25 cellular contexts compared by ENCODE assay signal in the genomic region with DNA sequence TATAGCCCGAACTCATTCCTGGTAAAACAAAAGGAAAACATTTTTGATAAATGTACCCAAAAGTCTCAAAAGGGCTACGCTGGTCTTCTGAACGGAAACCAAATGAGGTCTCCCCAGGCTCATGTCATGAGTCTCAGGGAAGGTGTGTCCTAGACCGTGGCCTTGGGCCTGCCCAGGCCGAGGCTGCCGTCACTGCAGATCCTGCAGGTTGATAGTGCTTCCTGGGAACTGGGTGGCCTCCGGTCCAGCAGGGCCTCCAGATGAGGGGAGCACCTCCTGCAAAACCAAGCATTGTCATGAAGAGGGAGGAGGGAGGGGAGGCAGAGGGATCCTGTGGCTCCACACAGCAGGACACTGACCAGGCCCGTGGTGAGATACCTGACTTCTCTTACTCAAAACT. TPM values are rescaled to one million over a fixed set of nuclear protein-coding genes. Genes with fewer than 3 reads are reported as not detected.
A peak's percentile ranks its signal among the peaks of the same experiment; 100 is the strongest.
DNase-seq lines count a peak whose midpoint lies in the region; FAIRE-seq and TF ChIP-seq lines count a peak whose summit lies in the region.
"Had no signal": no experiment of that assay in that cellular context is flagged by ENCODE, and none has a peak within 500 bp of the region (broad histone marks: within the 10 kb centered on the region; RNA-seq: fewer than 3 reads in every experiment).

No MANE protein-coding gene starts in this region.

- FAIRE-seq in kidney (lab: Jason Lieb, UNC), result no peak
- FAIRE-seq: A204.1, GM18507 had no signal

- H2AFZ ChIP-seq in H9 (ENCODE audit: low read length), result no peak overlapping the region

- H3K27me3 ChIP-seq in H9 (ENCODE audit: insufficient read depth, low read length), result no peaks in the 10 kb centered on the region
- no peaks in the 10 kb centered on the region for H3K27me3 ChIP-seq in spleen (replicated peaks in 1 of 7)
- H3K27me3 ChIP-seq: Peyer's patch, SJSA1 had no signal

- H4K20me1 ChIP-seq in H9 (ENCODE audit: control insufficient read depth, insufficient read depth, insufficient read length), result no peaks in the 10 kb centered on the region

- DNase-seq in activated CD4-positive, alpha-beta T cell treated with anti-CD3 and anti-CD28 coated beads for 1 hour, result peak; percentile 1
- DNase-seq in activated CD4-positive, alpha-beta T cell treated with anti-CD3 and anti-CD28 coated beads, Interleukin-2, amount 10 ng/mL, durations not matched to agents 7 days and 5 days, result no peak
- DNase-seq in H9 (peak; percentile 16), kidney (peak; percentile 41), spleen (peak; percentile 56), NCI-H2029 (lab: John Stamatoyannopoulos, UW) (no peak), caudate nucleus (lab: John Stamatoyannopoulos, UW) (no peak)
- DNase-seq: CD8-positive, alpha-beta memory T cell; GDM1; GOT3; KBM-7; MM.1S; NCI-H1048; NCI-H146; NCI-H2081; NCI-H2171; NCI-H524 treated with DMSO at 0.1 percent for 48 hours; NCI-H82 had no signal

- no peak overlapping the region for H2BK20ac ChIP-seq in H9 (ENCODE audit: low read depth, low read length, poor library complexity, severe bottlenecking)

- no peak overlapping the region for H3K4ac ChIP-seq in H9 (ENCODE audit: low read depth, low read length)

- H2BK12ac ChIP-seq in H9 (ENCODE audit: insufficient read length, low read depth, low read length), result no peak overlapping the region

- H3K14ac ChIP-seq in H9 (ENCODE audit: insufficient read depth, low read length), result no peak overlapping the region

- H3K4me3 ChIP-seq in kidney (ENCODE audit: low read length in 2 of 2), result no peak overlapping the region
- H3K4me3 ChIP-seq in spleen, result no peak overlapping the region
- H3K4me3 ChIP-seq: Peyer's patch, SJSA1 had no signal

- H3K9me3 ChIP-seq in H9 (ENCODE audit: control insufficient read depth, low read depth, low read length) (no peaks in the 10 kb centered on the region), kidney (ENCODE audit: control insufficient read depth in 1 of 2, low read length in 2 of 2) (no peaks in the 10 kb centered on the region), spleen (no peaks in the 10 kb centered on the region)
- H3K9me3 ChIP-seq: Peyer's patch, SJSA1 had no signal

- intact Hi-C loops in kidney (cut with DNase I) (no loop called here), spleen (cut with DNase I; ENCODE audit: low total_unique reads) (no loop called here)

- H3K4me3 Mint-ChIP-seq in activated CD4-positive, alpha-beta T cell treated with anti-CD3 and anti-CD28 coated beads, Interleukin-2, amount 10 ng/mL, durations not matched to agents 7 days and 5 days, result no peak overlapping the region
- H3K4me3 Mint-ChIP-seq in H9, result no peak overlapping the region
- H3K4me3 Mint-ChIP-seq: CD8-positive, alpha-beta memory T cell had no signal

- no peak overlapping the region for H3K27ac Mint-ChIP-seq in activated CD4-positive, alpha-beta T cell treated with anti-CD3 and anti-CD28 coated beads, Interleukin-2, amount 10 ng/mL, durations not matched to agents 7 days and 5 days
- H3K27ac Mint-ChIP-seq in H9, result no peak overlapping the region
- H3K27ac Mint-ChIP-seq: CD8-positive, alpha-beta memory T cell had no signal

- no peak overlapping the region for H3K18ac ChIP-seq in H9 (ENCODE audit: insufficient read length, low read depth, low read length)

- peaks cover 1% of the 10 kb centered on the region for H3K36me3 Mint-ChIP-seq in activated CD4-positive, alpha-beta T cell treated with anti-CD3 and anti-CD28 coated beads, Interleukin-2, amount 10 ng/mL, durations not matched to agents 7 days and 5 days (ENCODE audit: low read depth)
- peaks cover 0 to 35% (median 24%) of the 10 kb centered on the region in 3 experiments; a peak in 6 of 7 replicates for H3K36me3 Mint-ChIP-seq in H9 (ENCODE audit: insufficient read depth in 1 of 3, low read depth in 3 of 3)

- POLR2A ChIA-PET in activated CD4-positive, alpha-beta T cell treated with anti-CD3 and anti-CD28 coated beads, Interleukin-2, amount 10 ng/mL, durations not matched to agents 7 days and 5 days (lab: Charles Lee), result no interaction called here

- H3K4me1 Mint-ChIP-seq in activated CD4-positive, alpha-beta T cell treated with anti-CD3 and anti-CD28 coated beads, Interleukin-2, amount 10 ng/mL, durations not matched to agents 7 days and 5 days, result no peaks in the 10 kb centered on the region
- peaks cover 20 to 35% of the 10 kb centered on the region in 2 experiments for H3K4me1 Mint-ChIP-seq in H9
- H3K4me1 Mint-ChIP-seq: CD8-positive, alpha-beta memory T cell had no signal

- H3K79me1 ChIP-seq in H9 (ENCODE audit: insufficient read depth, low read depth, low read length, poor library complexity, severe bottlenecking), result no peaks in the 10 kb centered on the region

- no peak overlapping the region for H3K56ac ChIP-seq in H9 (ENCODE audit: insufficient read length, low read depth, low read length)

- TF ChIP-seq POLR2A in spleen (IDR thresholded peaks at IDR 0.05), result no peak

- no peak overlapping the region for H4K5ac ChIP-seq in H9 (ENCODE audit: insufficient read length, low read depth, low read length)

- no peak overlapping the region for H3K27ac ChIP-seq in H9 (ENCODE audit: insufficient read length, low read depth, low read length)
- no peak overlapping the region for H3K27ac ChIP-seq in kidney (ENCODE audit: low read depth in 2 of 2, low read length in 2 of 2)
- H3K27ac ChIP-seq in spleen, result no peak overlapping the region
- no peak overlapping the region for H3K27ac ChIP-seq in caudate nucleus (ENCODE audit: low read depth, low read length)
- H3K27ac ChIP-seq: C4-2B, HL-60, Peyer's patch, SJSA1 had no signal

- WGBS in H9 (ENCODE audit: extremely low coverage, insufficient read length, low lambda C conversion rate), result no CpG with 5 or more reads among the region's 8 CpGs
- 82 to 89% (median 82%) methylated on average over 8 of the region's 8 CpGs for WGBS in spleen, 5 donors

- TF ChIP-seq CTCF in H9 (conservative IDR thresholded peaks at IDR 0.05), result no peak
- no peak for TF ChIP-seq CTCF in kidney (IDR thresholded peaks at IDR 0.05; ENCODE audit: borderline replicate concordance, extremely low read depth, insufficient read depth)
- no peak for TF ChIP-seq CTCF in spleen (IDR thresholded peaks at IDR 0.05 in 8 of 11, conservative IDR thresholded peaks at IDR 0.05 in 3 of 11)

- H3K4me1 ChIP-seq in H9 (ENCODE audit: insufficient read depth, low read length) (no peaks in the 10 kb centered on the region), kidney (ENCODE audit: control insufficient read depth in 1 of 2, insufficient read depth in 1 of 2, low read depth in 1 of 2, low read length in 2 of 2) (no peaks in the 10 kb centered on the region), spleen (peaks cover 0 to 13% (median 0%) of the 10 kb centered on the region in 6 donors)
- H3K4me1 ChIP-seq: Peyer's patch, SJSA1 had no signal

- H3K23me2 ChIP-seq in H9 (ENCODE audit: insufficient read length, low read depth, low read length, poor library complexity, severe bottlenecking), result no peaks in the 10 kb centered on the region

- H2BK120ac ChIP-seq in H9 (ENCODE audit: low read depth, low read length, poor library complexity, severe bottlenecking), result no peak overlapping the region

- H3K27me3 Mint-ChIP-seq in activated CD4-positive, alpha-beta T cell treated with anti-CD3 and anti-CD28 coated beads, Interleukin-2, amount 10 ng/mL, durations not matched to agents 7 days and 5 days, result no peaks in the 10 kb centered on the region
- H3K27me3 Mint-ChIP-seq in H9 (ENCODE audit: low read depth), result peaks cover 2% of the 10 kb centered on the region; the same call in 1 of the 2 replicates
- H3K27me3 Mint-ChIP-seq: CD8-positive, alpha-beta memory T cell had no signal

- H4K8ac ChIP-seq in H9 (replicated peaks; ENCODE audit: insufficient read length, low read depth, low read length), result no peak overlapping the region

- peaks cover 9 to 39% of the 10 kb centered on the region in 2 donors for H3K36me3 ChIP-seq in kidney (ENCODE audit: control insufficient read depth in 1 of 2, insufficient read depth in 2 of 2, low read length in 2 of 2)
- H3K36me3 ChIP-seq in spleen, result peaks cover 0 to 100% (median 64%) of the 10 kb centered on the region in 6 donors

- no peak overlapping the region for H3K23ac ChIP-seq in H9 (ENCODE audit: insufficient read length, low read depth, low read length)

- no peak overlapping the region for H2BK5ac ChIP-seq in H9 (ENCODE audit: insufficient read length, low read length)

- H3K79me2 ChIP-seq in H9 (ENCODE audit: insufficient read depth, low read length), result no peaks in the 10 kb centered on the region

- no peak overlapping the region for H4K91ac ChIP-seq in H9 (ENCODE audit: insufficient read length, low read depth, low read length)

- H2AK5ac ChIP-seq in H9 (ENCODE audit: insufficient read length, low read length), result no peak overlapping the region

- H3K4me2 ChIP-seq in H9 (ENCODE audit: insufficient read depth, insufficient read length, low read length), result no peak overlapping the region

- CTCF ChIA-PET in activated CD4-positive, alpha-beta T cell treated with anti-CD3 and anti-CD28 coated beads, Interleukin-2, amount 10 ng/mL, durations not matched to agents 7 days and 5 days (lab: Charles Lee), result no interaction called here

- H3K9me3 Mint-ChIP-seq in activated CD4-positive, alpha-beta T cell treated with anti-CD3 and anti-CD28 coated beads, Interleukin-2, amount 10 ng/mL, durations not matched to agents 7 days and 5 days, result no peaks in the 10 kb centered on the region
- no peaks in the 10 kb centered on the region for H3K9me3 Mint-ChIP-seq in H9
- H3K9me3 Mint-ChIP-seq: CD8-positive, alpha-beta memory T cell had no signal

- H3K9ac ChIP-seq in H9 (ENCODE audit: extremely low read depth, insufficient read length, low read length) (no peak overlapping the region), kidney (ENCODE audit: low read length in 2 of 2) (no peak overlapping the region)

- no peak overlapping the region for H3T11ph ChIP-seq in H9 (ENCODE audit: low read length)

- no peak overlapping the region for H2BK15ac ChIP-seq in H9 (ENCODE audit: low read depth, low read length)

RNA-seq across cellular contexts. Expression of a gene that starts 37.5 kb away (rescaled TPM):
- total RNA-seq in activated CD4-positive, alpha-beta T cell treated with anti-CD3 and anti-CD28 coated beads, Interleukin-2, amount 10 ng/mL, durations not matched to agents 7 days and 5 days, result 10 to 100 TPM; 27.8 to 28.2 TPM
- total RNA-seq in H9 (2021) (26.9 and 28.3 TPM in 2 replicates), kidney (44.8 TPM), spleen (10 to 100 TPM; 32.4 to 75.3 (median 50.0) TPM)
- polyA plus RNA-seq in kidney (ENCODE audit: insufficient read depth, low read depth, low replicate concordance) (11.4 TPM), spleen (10 to 100 TPM in 2 of 3 donors, 1 to 10 TPM in 1; 7.5 to 14.6 (median 13.2) TPM)

RNA-seq across cellular contexts. Expression of a gene that starts 43.5 kb away (rescaled TPM):
- not detected for total RNA-seq in activated CD4-positive, alpha-beta T cell treated with anti-CD3 and anti-CD28 coated beads, Interleukin-2, amount 10 ng/mL, durations not matched to agents 7 days and 5 days
- total RNA-seq in H9 (2021) (0.26 and 0.44 TPM in 2 replicates), kidney (not detected), spleen (not detected)
- polyA plus RNA-seq in kidney (ENCODE audit: insufficient read depth, low read depth, low replicate concordance) (0.60 TPM), spleen (not detected)
- total RNA-seq: Calu3; CD8-positive, alpha-beta memory T cell; Peyer's patch; SJSA1 had no signal
- polyA plus RNA-seq: CD8-positive, alpha-beta memory T cell had no signal

Comparison
In these comparisons a context has a peak if more than half of its experiments do, and no peak if none do; other contexts are left out.
1. DNase-seq: peak in activated CD4-positive, alpha-beta T cell treated with anti-CD3 and anti-CD28 coated beads for 1 hour (single experiment), H9 (single experiment), kidney (single experiment) and spleen (single experiment); none in activated CD4-positive, alpha-beta T cell treated with anti-CD3 and anti-CD28 coated beads, Interleukin-2, amount 10 ng/mL, durations not matched to agents 7 days and 5 days (single experiment), NCI-H2029 (single experiment) and caudate nucleus (0 of 61).